8 cellular contexts compared by ENCODE assay signal in the genomic region with DNA sequence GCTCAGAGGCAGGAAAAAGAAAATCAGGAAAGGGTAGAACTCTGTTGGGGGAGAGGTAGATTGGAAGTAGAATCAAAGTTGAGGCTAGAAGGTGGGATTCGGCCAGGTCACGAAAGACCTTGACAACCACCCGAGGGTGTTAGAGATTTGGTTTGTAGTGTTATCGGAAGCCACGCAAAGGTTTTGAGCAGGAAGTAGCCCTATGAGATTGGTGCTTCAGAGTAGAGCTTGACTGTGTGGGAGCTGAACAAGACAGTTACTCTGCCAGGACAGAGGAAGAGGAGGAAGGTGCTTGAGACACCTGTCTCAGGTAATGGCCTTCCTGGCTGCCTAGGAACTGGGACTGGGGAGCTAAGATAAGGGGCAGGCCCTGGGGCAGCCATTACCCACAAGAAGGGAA.
DNase-seq lines count a peak whose midpoint lies in the region; ATAC-seq and TF ChIP-seq lines count a peak whose summit lies in the region.

No MANE protein-coding gene starts in this region.

- H3K9me3 Mint-ChIP-seq in nephron = peaks cover 13% of the 10 kb centered on the region

- H3K27me3 Mint-ChIP-seq in nephron (ENCODE audit: low read depth) = no peaks in the 10 kb centered on the region

- H3K27ac Mint-ChIP-seq in nephron = peak overlapping the region in 2 of 3 experiments; percentile 87 to 97

- H3K27ac ChIP-seq in left ventricle myocardium inferior (replicated peaks) (peak overlapping the region; percentile 37), urinary bladder (ENCODE audit: low read depth) (peak overlapping the region; percentile 43)

- H3K9me3 ChIP-seq in left ventricle myocardium inferior (replicated peaks) (no peaks in the 10 kb centered on the region), adipocyte (ENCODE audit: control insufficient read depth, low read length) (no peaks in the 10 kb centered on the region)

- peaks cover 25% of the 10 kb centered on the region for H3K4me1 Mint-ChIP-seq in nephron

- intact Hi-C loops in left ventricle myocardium inferior (cut with micrococcal nuclease) = no loop called here
- intact Hi-C loops in Right ventricle myocardium inferior (cut with DNase I) = no loop called here

- no peak overlapping the region for H3K4me3 ChIP-seq in left ventricle myocardium inferior
- H3K4me3 ChIP-seq in adipocyte (ENCODE audit: low read length) = no peak overlapping the region
- H3K4me3 ChIP-seq in urinary bladder (ENCODE audit: low read depth, low read length) = no peak overlapping the region

- no peak overlapping the region for H3K4me3 Mint-ChIP-seq in nephron

- H3K4me1 ChIP-seq in left ventricle myocardium inferior (peaks cover 41% of the 10 kb centered on the region), adipocyte (ENCODE audit: control insufficient read depth, insufficient read depth, low read length) (peaks cover 19% of the 10 kb centered on the region), urinary bladder (ENCODE audit: insufficient read depth) (no peaks in the 10 kb centered on the region)

- no peak for ATAC-seq in Right ventricle myocardium inferior
- ATAC-seq in GM21423 (IDR thresholded peaks at IDR 0.05; ENCODE audit: unreplicated experiment) = no peak

- H3K36me3 Mint-ChIP-seq in nephron (ENCODE audit: low read depth) = peaks cover 29% of the 10 kb centered on the region

- WGBS in urinary bladder = 79% methylated on average over 5 of the region's 5 CpGs

- TF ChIP-seq CTCF in left ventricle myocardium inferior (IDR thresholded peaks at IDR 0.05; ENCODE audit: borderline replicate concordance) (no peak), nephron (IDR thresholded peaks at IDR 0.05; ENCODE audit: unreplicated experiment in 3 of 3) (no peak)

- H3K36me3 ChIP-seq in left ventricle myocardium inferior (peaks cover 13% of the 10 kb centered on the region), adipocyte (ENCODE audit: control insufficient read depth, insufficient read depth, low read length, severe bottlenecking) (no peaks in the 10 kb centered on the region), urinary bladder (ENCODE audit: insufficient read depth) (no peaks in the 10 kb centered on the region)

- no peak for DNase-seq in left ventricle myocardium inferior
- DNase-seq in Right ventricle myocardium inferior (ENCODE audit: missing footprints) = no peak
- no peak for DNase-seq in adipocyte (ENCODE audit: low read depth)
- DNase-seq in mucosa of gallbladder (ENCODE audit: low spot score) = no peak
- DNase-seq in NCI-H2227 treated with DMSO at 0.1 percent for 48 hours (lab: John Stamatoyannopoulos, UW) = no peak

- peak overlapping the region; percentile 32 for H3K9ac ChIP-seq in adipocyte (ENCODE audit: low read length)

- H3K27me3 ChIP-seq in left ventricle myocardium inferior (ENCODE audit: low read depth) = no peaks in the 10 kb centered on the region
- H3K27me3 ChIP-seq in adipocyte (replicated peaks; ENCODE audit: control insufficient read depth, insufficient read depth, low read length) = no peaks in the 10 kb centered on the region
